ENCODE assay signal across 8 cellular contexts in genomic region chr5:50501510-50502209, GRCh38.
DNase-seq lines count a peak whose midpoint lies in the region; ATAC-seq and TF ChIP-seq lines count a peak whose summit lies in the region.

No MANE protein-coding gene starts in this region.

- H3K27ac Mint-ChIP-seq in activated naive CD8-positive, alpha-beta T cell treated with anti-CD3 and anti-CD28 coated beads, Interleukin-2, amount 50 U/mL, for 24 hours: no peak overlapping the region

- POLR2A ChIA-PET in GM10248 (lab: Yijun Ruan, JAX): no interaction called here

- CTCF ChIA-PET in GM10248 (lab: Yijun Ruan, JAX): no interaction called here

- DNase-seq in GM10248 (ENCODE audit: extremely low spot score) (peak; percentile 10), NCI-H748 (lab: John Stamatoyannopoulos, UW; ENCODE audit: unreplicated experiment) (no peak), HuH-7.5 (ENCODE audit: low spot score) (no peak), NCI-H524 treated with DMSO at 0.1 percent for 48 hours (lab: John Stamatoyannopoulos, UW) (no peak), activated T-cell treated with anti-CD3 and anti-CD28 coated beads for 4 hours (no peak)
- DNase-seq in activated naive CD8-positive, alpha-beta T cell treated with anti-CD3 and anti-CD28 coated beads, Interleukin-2, amount 50 U/mL, for 24 hours: no peak

- peaks cover 15% of the 10 kb centered on the region for H3K4me1 Mint-ChIP-seq in activated naive CD8-positive, alpha-beta T cell treated with anti-CD3 and anti-CD28 coated beads, Interleukin-2, amount 50 U/mL, for 24 hours

- peaks cover 9% of the 10 kb centered on the region for H3K36me3 Mint-ChIP-seq in activated naive CD8-positive, alpha-beta T cell treated with anti-CD3 and anti-CD28 coated beads, Interleukin-2, amount 50 U/mL, for 24 hours (ENCODE audit: low read depth)

- H3K4me3 Mint-ChIP-seq in activated naive CD8-positive, alpha-beta T cell treated with anti-CD3 and anti-CD28 coated beads, Interleukin-2, amount 50 U/mL, for 24 hours: peak overlapping the region; percentile 38

- ATAC-seq in GM21381 (IDR thresholded peaks at IDR 0.05; ENCODE audit: unreplicated experiment) (peak; percentile 97), HG03520 (IDR thresholded peaks at IDR 0.05; ENCODE audit: unreplicated experiment) (peak; percentile 95)
- peak; percentile 93 for ATAC-seq in activated naive CD8-positive, alpha-beta T cell treated with anti-CD3 and anti-CD28 coated beads, Interleukin-2, amount 50 U/mL, for 24 hours

- no peaks in the 10 kb centered on the region for H3K27me3 Mint-ChIP-seq in activated naive CD8-positive, alpha-beta T cell treated with anti-CD3 and anti-CD28 coated beads, Interleukin-2, amount 50 U/mL, for 24 hours

- peaks cover 14% of the 10 kb centered on the region for H3K9me3 Mint-ChIP-seq in activated naive CD8-positive, alpha-beta T cell treated with anti-CD3 and anti-CD28 coated beads, Interleukin-2, amount 50 U/mL, for 24 hours

- TF ChIP-seq CTCF in GM10248 (IDR thresholded peaks at IDR 0.05; ENCODE audit: control extremely low read depth, extremely low read depth, low read depth, missing control alignments): no peak
